Comparison of ENCODE assay signal across 16 cellular contexts in genomic region chr10:2856598-2856997, GRCh38.
"Had no signal": no experiment of that assay in that cellular context is flagged by ENCODE, and none has a peak within 500 bp of the region (broad histone marks: within the 10 kb centered on the region; RNA-seq: fewer than 3 reads in every experiment).

No MANE protein-coding gene starts in this region.

- H3K27ac ChIP-seq: esophagus muscularis mucosa, heart right ventricle, ovary, psoas muscle, thyroid gland had no signal

- H3K4me1 ChIP-seq: esophagus muscularis mucosa, heart right ventricle, psoas muscle, thyroid gland had no signal

- H3K27me3 ChIP-seq: ovary, thyroid gland had no signal

- DNase-seq: activated CD4-positive, alpha-beta T cell treated with anti-CD3 and anti-CD28 coated beads, Interleukin-2, amount 50 U/mL, for 1 hour; activated CD8-positive, alpha-beta memory T cell treated with anti-CD3 and anti-CD28 coated beads, Interleukin-2, amount 50 U/mL, for 4 hours; activated naive CD4-positive, alpha-beta T cell treated with anti-CD3 and anti-CD28 coated beads, Interleukin-2, amount 10 ng/mL, durations not matched to agents 7 days and 5 days; activated naive CD8-positive, alpha-beta T cell treated with anti-CD3 and anti-CD28 coated beads, Interleukin-2, amount 50 U/mL, for 24 hours; activated T-cell treated with anti-CD3 and anti-CD28 coated beads, Interleukin-2, amount 50 U/mL, for 4 hours; anterior cingulate cortex; effector CD4-positive, alpha-beta T cell; heart right ventricle; natural killer cell; ovary; psoas muscle; right cardiac atrium; stimulated activated CD4-positive, alpha-beta T cell treated with anti-CD3 and anti-CD28 coated beads, Interleukin-2, amount 100 ng/mL, for 24 hours; stimulated activated naive CD4-positive, alpha-beta T cell treated with Interleukin-2 at 50 U/mL for 16 hours; thyroid gland had no signal

- ATAC-seq: activated naive CD8-positive, alpha-beta T cell treated with anti-CD3 and anti-CD28 coated beads, Interleukin-2, amount 50 U/mL, for 24 hours; activated T-cell treated with anti-CD3 and anti-CD28 coated beads, Interleukin-2, amount 50 U/mL, for 4 hours; heart right ventricle; natural killer cell; psoas muscle; right cardiac atrium had no signal
